13 cellular contexts compared by ENCODE assay signal in genomic region chr3:10195692-10196091, GRCh38. TPM values are rescaled to one million over a fixed set of nuclear protein-coding genes. Genes with fewer than 3 reads are reported as not detected.
DNase-seq lines count a peak whose midpoint lies in the region; ATAC-seq, FAIRE-seq and TF ChIP-seq lines count a peak whose summit lies in the region.
"Had no signal": no experiment of that assay in that cellular context is flagged by ENCODE, and none has a peak within 500 bp of the region (broad histone marks: within the 10 kb centered on the region; RNA-seq: fewer than 3 reads in every experiment).

No MANE protein-coding gene starts in this region.

- ATAC-seq in activated CD4-positive, alpha-beta T cell treated with anti-CD3 and anti-CD28 coated beads for 36 hours = no peak
- ATAC-seq in activated B cell treated with CpG ODN at 0.5 μM for 24 hours (ENCODE audit: low read depth) (no peak), GM19328 (IDR thresholded peaks at IDR 0.05; ENCODE audit: unreplicated experiment) (no peak)
- ATAC-seq: esophagus mucosa, left colon had no signal

- no peaks in the 10 kb centered on the region for H3K9me3 Mint-ChIP-seq in activated CD4-positive, alpha-beta T cell treated with anti-CD3 and anti-CD28 coated beads for 36 hours (ENCODE audit: low read depth)
- H3K9me3 Mint-ChIP-seq in activated B cell treated with CpG ODN at 0.5 μM for 24 hours = no peaks in the 10 kb centered on the region

- H3K9me1 ChIP-seq in keratinocyte (ENCODE audit: control insufficient read depth, extremely low read depth, insufficient read depth, low read length) = peaks cover 6% of the 10 kb centered on the region

- POLR2A ChIA-PET in activated CD4-positive, alpha-beta T cell treated with anti-CD3 and anti-CD28 coated beads for 36 hours (lab: Charles Lee) = no interaction called here
- POLR2A ChIA-PET in activated B cell treated with CpG ODN at 0.5 μM for 24 hours (lab: Charles Lee) = interaction anchor here (0.5 to 6.6 kb wide), 8 partner anchors 9 to 80 kb away, joined by 5 to 148 read pairs (median 15); partner anchors contain the start of genes BRK1, TATDN2 and VHL

- no peak overlapping the region for H2AFZ ChIP-seq in keratinocyte (ENCODE audit: control insufficient read depth, low read length)

- dilution Hi-C loops in keratinocyte (cut with MboI; ENCODE audit: extremely low pct_ligation_motif_present, low sequenced_read_pairs) = no loop called here

- H4K20me1 ChIP-seq in keratinocyte (ENCODE audit: control insufficient read depth, extremely low read depth, insufficient read depth, low read length) = no peaks in the 10 kb centered on the region

- peaks cover 83% of the 10 kb centered on the region for H3K4me1 Mint-ChIP-seq in activated CD4-positive, alpha-beta T cell treated with anti-CD3 and anti-CD28 coated beads for 36 hours
- H3K4me1 Mint-ChIP-seq in activated B cell treated with CpG ODN at 0.5 μM for 24 hours = peaks cover 97% of the 10 kb centered on the region

- H3K27me3 ChIP-seq in keratinocyte (ENCODE audit: control insufficient read depth, extremely low read depth, insufficient read depth, low read length) = no peaks in the 10 kb centered on the region

- no peak overlapping the region for H3K27ac ChIP-seq in keratinocyte (ENCODE audit: control insufficient read depth, insufficient read depth, low read length)
- H3K27ac ChIP-seq in substantia nigra (ENCODE audit: low read depth, low read length, poor library complexity, severe bottlenecking) = peak overlapping the region; percentile 91

- no peaks in the 10 kb centered on the region for H3K79me2 ChIP-seq in keratinocyte (ENCODE audit: control insufficient read depth, insufficient read depth, low read length)

- FAIRE-seq in keratinocyte (lab: Jason Lieb, UNC) = no peak

- peak overlapping the region; percentile 18 for H3K9ac ChIP-seq in keratinocyte (ENCODE audit: control insufficient read depth, extremely low read depth, insufficient read depth, low read length)

- no peak overlapping the region for H3K4me2 ChIP-seq in keratinocyte (ENCODE audit: control insufficient read depth, extremely low read depth, insufficient read depth, low read depth, low read length)
- H3K4me2 ChIP-seq: smooth muscle cell had no signal

- peak overlapping the region; percentile 97 for H3K27ac Mint-ChIP-seq in activated CD4-positive, alpha-beta T cell treated with anti-CD3 and anti-CD28 coated beads for 36 hours
- peak overlapping the region; percentile 99 for H3K27ac Mint-ChIP-seq in activated B cell treated with CpG ODN at 0.5 μM for 24 hours

- no peak for TF ChIP-seq CTCF in activated B cell treated with CpG ODN at 0.5 μM for 24 hours (IDR thresholded peaks at IDR 0.05)
- TF ChIP-seq CTCF in keratinocyte (optimal IDR thresholded peaks at IDR 0.05 in 1 of 3, IDR thresholded peaks at IDR 0.05 in 1 of 3, conservative IDR thresholded peaks at IDR 0.05 in 1 of 3; ENCODE audit: extremely low read depth in 1 of 3, insufficient read depth in 2 of 3, low read length in 3 of 3) = no peak

- H3K4me3 ChIP-seq in keratinocyte (ENCODE audit: control insufficient read depth in 2 of 3, extremely low read depth in 1 of 3, insufficient read depth in 2 of 3, low read depth in 1 of 3, low read length in 3 of 3) = no peak overlapping the region
- H3K4me3 ChIP-seq: smooth muscle cell had no signal

- H3K4me1 ChIP-seq in keratinocyte (ENCODE audit: control insufficient read depth, extremely low read depth, insufficient read depth, low read length) = peaks cover 69% of the 10 kb centered on the region

- CTCF ChIA-PET in activated CD4-positive, alpha-beta T cell treated with anti-CD3 and anti-CD28 coated beads for 36 hours (lab: Charles Lee) = interaction anchor here (1.4 to 2.0 kb wide), 4 partner anchors 9 to 68 kb away, joined by 3 to 10 read pairs (median 3); partner anchors contain the start of gene IRAK2
- CTCF ChIA-PET in activated B cell treated with CpG ODN at 0.5 μM for 24 hours (lab: Charles Lee) = interaction anchor here (4.6 kb wide), 1 partner anchor 26 kb away, joined by 43 read pairs; no protein-coding TSS in a partner anchor

- no peak overlapping the region for H3K4me3 Mint-ChIP-seq in activated CD4-positive, alpha-beta T cell treated with anti-CD3 and anti-CD28 coated beads for 36 hours
- no peak overlapping the region for H3K4me3 Mint-ChIP-seq in activated B cell treated with CpG ODN at 0.5 μM for 24 hours

- no peaks in the 10 kb centered on the region for H3K27me3 Mint-ChIP-seq in activated CD4-positive, alpha-beta T cell treated with anti-CD3 and anti-CD28 coated beads for 36 hours
- H3K27me3 Mint-ChIP-seq in activated B cell treated with CpG ODN at 0.5 μM for 24 hours = no peaks in the 10 kb centered on the region

- H3K36me3 Mint-ChIP-seq in activated CD4-positive, alpha-beta T cell treated with anti-CD3 and anti-CD28 coated beads for 36 hours (ENCODE audit: low read depth) = no peaks in the 10 kb centered on the region
- H3K36me3 Mint-ChIP-seq in activated B cell treated with CpG ODN at 0.5 μM for 24 hours (ENCODE audit: low read depth) = peaks cover 3% of the 10 kb centered on the region

- no peaks in the 10 kb centered on the region for H3K9me3 ChIP-seq in keratinocyte (ENCODE audit: control insufficient read depth, low read depth, low read length)

- no peaks in the 10 kb centered on the region for H3K36me3 ChIP-seq in keratinocyte (ENCODE audit: control insufficient read depth in 2 of 2, extremely low read depth in 1 of 2, insufficient read depth in 2 of 2, low read length in 2 of 2)

- intact Hi-C loops in activated CD4-positive, alpha-beta T cell treated with anti-CD3 and anti-CD28 coated beads for 36 hours (cut with DNase I, micrococcal nuclease) = loop anchor here in 1 of 2 experiments (2.0 kb wide), 2 partner anchors 29 to 53 kb away; partner anchors contain the start of gene TATDN2
- intact Hi-C loops in activated B cell treated with CpG ODN at 0.5 μM for 24 hours (cut with micrococcal nuclease) = no loop called here

- no peak for DNase-seq in activated CD4-positive, alpha-beta T cell treated with anti-CD3 and anti-CD28 coated beads for 36 hours
- no peak for DNase-seq in activated CD4-positive, alpha-beta T cell treated with anti-CD3 and anti-CD28 coated beads for 4 hours
- DNase-seq in activated B cell treated with CpG ODN at 0.5 μM for 24 hours = no peak
- no peak for DNase-seq in keratinocyte (ENCODE audit: low read depth, low spot score)
- peak in 29 of 49 donors; percentile 10 to 73 (median 39) for DNase-seq in substantia nigra (lab: John Stamatoyannopoulos, UW)
- no peak for DNase-seq in NCI-H2029 treated with DMSO at 0.1 percent for 48 hours (lab: John Stamatoyannopoulos, UW)
- no peak for DNase-seq in DMS153 (lab: John Stamatoyannopoulos, UW)
- DNase-seq: left colon, NCI-H446, T-helper 9 cell had no signal

RNA-seq across cellular contexts. Expression of gene IRAK2, which starts 31.0 kb away (rescaled TPM):
- 1 to 10 TPM; 3.9 to 4.0 TPM for total RNA-seq in activated CD4-positive, alpha-beta T cell treated with anti-CD3 and anti-CD28 coated beads for 36 hours
- total RNA-seq in activated B cell treated with CpG ODN at 0.5 μM for 24 hours = 8.6 and 8.8 TPM in 2 replicates
- polyA plus RNA-seq in keratinocyte = 3.5 to 6.2 TPM (median 5.3 TPM) in 3 replicates
- polyA plus RNA-seq in keratinocyte (2011; ENCODE audit: low read depth) = 2.1 TPM
- polyA plus RNA-seq in keratinocyte (2011; cell fraction: cytosol; rRNA removed) = 4.0 and 5.0 TPM in 2 replicates
- polyA plus RNA-seq in keratinocyte (2011; cell fraction: nucleus; rRNA removed) = 7.8 and 8.2 TPM in 2 replicates
- 2.5 and 4.7 TPM in 2 replicates for polyA plus RNA-seq in keratinocyte (2012; ENCODE audit: low replicate concordance)
- polyA minus RNA-seq in keratinocyte = 2.7 to 6.3 TPM (median 5.2 TPM) in 3 replicates
- polyA minus RNA-seq in keratinocyte (2011; cell fraction: cytosol; rRNA and poly(A)+ RNA removed) = 4.6 TPM
- 7.2 and 8.1 TPM in 2 replicates for polyA minus RNA-seq in keratinocyte (2011; cell fraction: nucleus; rRNA and poly(A)+ RNA removed)

RNA-seq across cellular contexts. Expression of gene TATDN2, which starts 52.6 kb away (rescaled TPM):
- total RNA-seq in activated CD4-positive, alpha-beta T cell treated with anti-CD3 and anti-CD28 coated beads for 36 hours = 10 to 100 TPM; 40.0 to 40.2 TPM
- total RNA-seq in activated B cell treated with CpG ODN at 0.5 μM for 24 hours = 55.6 and 56.2 TPM in 2 replicates
- polyA plus RNA-seq in keratinocyte = 13.4 to 20.0 TPM (median 13.8 TPM) in 3 replicates
- 3.3 TPM for polyA plus RNA-seq in keratinocyte (2011; ENCODE audit: low read depth)
- polyA plus RNA-seq in keratinocyte (2011; cell fraction: cytosol; rRNA removed) = 14.8 and 16.2 TPM in 2 replicates
- polyA plus RNA-seq in keratinocyte (2011; cell fraction: nucleus; rRNA removed) = 21.0 and 21.4 TPM in 2 replicates
- 13.3 and 26.3 TPM in 2 replicates for polyA plus RNA-seq in keratinocyte (2012; ENCODE audit: low replicate concordance)
- 28.0 to 33.6 TPM (median 29.8 TPM) in 3 replicates for polyA minus RNA-seq in keratinocyte
- polyA minus RNA-seq in keratinocyte (2011; cell fraction: cytosol; rRNA and poly(A)+ RNA removed) = 11.7 TPM
- polyA minus RNA-seq in keratinocyte (2011; cell fraction: nucleus; rRNA and poly(A)+ RNA removed) = 15.5 and 25.2 TPM in 2 replicates

RNA-seq across cellular contexts. Expression of gene VHL, which starts 54.1 kb away (rescaled TPM):
- total RNA-seq in activated CD4-positive, alpha-beta T cell treated with anti-CD3 and anti-CD28 coated beads for 36 hours = 10 to 100 TPM; 49.8 to 52.4 TPM
- total RNA-seq in activated B cell treated with CpG ODN at 0.5 μM for 24 hours = 91.0 and 105 TPM in 2 replicates
- polyA plus RNA-seq in keratinocyte = 13.5 to 18.3 TPM (median 13.5 TPM) in 3 replicates
- polyA plus RNA-seq in keratinocyte (2011; ENCODE audit: low read depth) = 12.3 TPM
- 9.6 and 12.0 TPM in 2 replicates for polyA plus RNA-seq in keratinocyte (2011; cell fraction: cytosol; rRNA removed)
- polyA plus RNA-seq in keratinocyte (2011; cell fraction: nucleus; rRNA removed) = 19.8 and 20.9 TPM in 2 replicates
- 23.9 and 25.4 TPM in 2 replicates for polyA plus RNA-seq in keratinocyte (2012; ENCODE audit: low replicate concordance)
- 12.5 to 20.0 TPM (median 18.7 TPM) in 3 replicates for polyA minus RNA-seq in keratinocyte
- 15.2 TPM for polyA minus RNA-seq in keratinocyte (2011; cell fraction: cytosol; rRNA and poly(A)+ RNA removed)
- 5.7 and 9.9 TPM in 2 replicates for polyA minus RNA-seq in keratinocyte (2011; cell fraction: nucleus; rRNA and poly(A)+ RNA removed)

Comparison
In these comparisons a context has a peak if more than half of its experiments do, and no peak if none do; other contexts are left out.
1. DNase-seq: peak in substantia nigra (29 of 49); none in activated CD4-positive, alpha-beta T cell treated with anti-CD3 and anti-CD28 coated beads for 36 hours (single experiment), activated CD4-positive, alpha-beta T cell treated with anti-CD3 and anti-CD28 coated beads for 4 hours (0 of 2), activated B cell treated with CpG ODN at 0.5 μM for 24 hours (single experiment), keratinocyte (single experiment), NCI-H2029 treated with DMSO at 0.1 percent for 48 hours (single experiment) and DMS153 (single experiment).